ENCODE assay signal across 17 cellular contexts in the genomic region with DNA sequence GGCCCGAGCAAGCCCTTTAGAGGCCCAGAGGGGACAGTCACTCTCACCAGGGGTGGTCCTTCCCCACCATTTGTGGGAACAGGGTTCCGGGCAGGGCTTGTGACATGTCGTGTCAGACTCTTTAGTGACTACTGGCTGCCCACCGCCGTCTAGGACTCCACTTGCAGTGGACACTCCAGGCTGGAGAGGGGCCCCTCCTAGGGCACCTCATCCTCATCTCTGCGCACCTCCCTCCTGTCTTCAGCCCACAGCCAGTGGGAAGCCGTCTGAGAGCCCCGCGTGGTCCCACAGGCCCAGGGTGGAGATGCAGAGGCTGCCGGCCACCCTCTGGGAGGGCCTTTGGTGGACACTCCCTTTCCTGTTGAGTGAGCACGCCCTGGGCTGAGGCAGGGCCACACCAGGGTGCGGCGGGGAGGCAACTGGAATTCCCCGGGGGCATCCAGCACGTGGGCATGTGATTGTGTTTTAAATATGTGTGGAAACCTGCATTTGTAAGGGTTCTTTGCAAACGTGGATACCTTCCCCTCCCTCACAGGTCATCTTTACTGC.
DNase-seq lines count a peak whose midpoint lies in the region; ATAC-seq and TF ChIP-seq lines count a peak whose summit lies in the region.
"Had no signal": no experiment of that assay in that cellular context is flagged by ENCODE, and none has a peak within 500 bp of the region (broad histone marks: within the 10 kb centered on the region; RNA-seq: fewer than 3 reads in every experiment).

No MANE protein-coding gene starts in this region.

- intact Hi-C loops in MCF 10A (cut with micrococcal nuclease), result no loop called here
- intact Hi-C loops in breast epithelium (cut with DNase I; ENCODE audit: low total_unique reads), result no loop called here
- intact Hi-C loops in activated CD8-positive, alpha-beta T cell treated with anti-CD3 and anti-CD28 coated beads for 36 hours (cut with micrococcal nuclease), result no loop called here

- CTCF ChIA-PET in MCF 10A (lab: Yijun Ruan, JAX), result interaction anchor here (0.6 kb wide), 1 partner anchor 638 kb away, joined by 4 read pairs; no protein-coding TSS in a partner anchor
- CTCF ChIA-PET in activated CD8-positive, alpha-beta T cell treated with anti-CD3 and anti-CD28 coated beads for 36 hours (lab: Charles Lee), result no interaction called here

- ATAC-seq in RWPE2 (ENCODE audit: low read depth) (peak; percentile 42; the same call in 1 of the 3 replicates), foreskin keratinocyte (peak; percentile 74)
- no peak for ATAC-seq in activated CD8-positive, alpha-beta T cell treated with anti-CD3 and anti-CD28 coated beads for 36 hours

- no peak overlapping the region for H3K4me3 Mint-ChIP-seq in MCF 10A (ENCODE audit: unreplicated experiment)
- no peak overlapping the region for H3K4me3 Mint-ChIP-seq in activated CD8-positive, alpha-beta T cell treated with anti-CD3 and anti-CD28 coated beads for 36 hours
- H3K4me3 Mint-ChIP-seq: CD8-positive, alpha-beta memory T cell; IgD-negative memory B cell had no signal

- no peak for TF ChIP-seq POLR2A in breast epithelium (IDR thresholded peaks at IDR 0.05)

- H3K9me3 ChIP-seq in breast epithelium, result no peaks in the 10 kb centered on the region
- no peaks in the 10 kb centered on the region for H3K9me3 ChIP-seq in RWPE2 (ENCODE audit: severe bottlenecking)
- H3K9me3 ChIP-seq: BLaER1, Caco-2 had no signal

- H3K9me3 Mint-ChIP-seq in MCF 10A (ENCODE audit: unreplicated experiment), result no peaks in the 10 kb centered on the region
- no peaks in the 10 kb centered on the region for H3K9me3 Mint-ChIP-seq in activated CD8-positive, alpha-beta T cell treated with anti-CD3 and anti-CD28 coated beads for 36 hours
- H3K9me3 Mint-ChIP-seq: IgD-negative memory B cell had no signal

- DNase-seq in MCF 10A (ENCODE audit: unreplicated experiment) (peak; percentile 81), breast epithelium (ENCODE audit: low spot score in 2 of 2) (no peak), RWPE2 (ENCODE audit: low spot score) (no peak), foreskin keratinocyte (no peak), NCI-H748 treated with DMSO at 0.1 percent for 48 hours (lab: John Stamatoyannopoulos, UW) (no peak), NCI-H2107 (lab: John Stamatoyannopoulos, UW) (no peak)
- DNase-seq in activated CD8-positive, alpha-beta T cell treated with anti-CD3 and anti-CD28 coated beads for 36 hours, result no peak
- DNase-seq: 8988T; AML-193; Caco-2; CD8-positive, alpha-beta memory T cell; DMS79; EL; GDM1; H7 had no signal

- H3K27me3 ChIP-seq in breast epithelium (no peaks in the 10 kb centered on the region), RWPE2 (ENCODE audit: insufficient read depth, poor library complexity, severe bottlenecking) (peaks cover 5% of the 10 kb centered on the region), foreskin keratinocyte (peaks cover 4% of the 10 kb centered on the region)
- H3K27me3 ChIP-seq: BLaER1 had no signal

- H3K36me3 Mint-ChIP-seq in MCF 10A (ENCODE audit: insufficient read depth, unreplicated experiment), result no peaks in the 10 kb centered on the region
- no peaks in the 10 kb centered on the region for H3K36me3 Mint-ChIP-seq in activated CD8-positive, alpha-beta T cell treated with anti-CD3 and anti-CD28 coated beads for 36 hours (ENCODE audit: low read depth)
- H3K36me3 Mint-ChIP-seq: CD8-positive, alpha-beta memory T cell; IgD-negative memory B cell had no signal

- H3K36me3 ChIP-seq in breast epithelium (no peaks in the 10 kb centered on the region), RWPE2 (ENCODE audit: low read depth) (no peaks in the 10 kb centered on the region)
- H3K36me3 ChIP-seq: BLaER1 had no signal

- no peak for TF ChIP-seq CTCF in MCF 10A (IDR thresholded peaks at IDR 0.05; ENCODE audit: unreplicated experiment)
- no peak for TF ChIP-seq CTCF in breast epithelium (IDR thresholded peaks at IDR 0.05)
- TF ChIP-seq CTCF in RWPE2 (IDR thresholded peaks at IDR 0.05; ENCODE audit: poor library complexity, severe bottlenecking), result no peak
- no peak for TF ChIP-seq CTCF in foreskin keratinocyte (conservative IDR thresholded peaks at IDR 0.05)
- no peak for TF ChIP-seq CTCF in activated CD8-positive, alpha-beta T cell treated with anti-CD3 and anti-CD28 coated beads for 36 hours (IDR thresholded peaks at IDR 0.05)

- H3K27me3 Mint-ChIP-seq in MCF 10A (ENCODE audit: insufficient read depth, unreplicated experiment), result no peaks in the 10 kb centered on the region
- no peaks in the 10 kb centered on the region for H3K27me3 Mint-ChIP-seq in activated CD8-positive, alpha-beta T cell treated with anti-CD3 and anti-CD28 coated beads for 36 hours
- H3K27me3 Mint-ChIP-seq: IgD-negative memory B cell had no signal

- peak overlapping the region; percentile 67 for H3K27ac Mint-ChIP-seq in MCF 10A (ENCODE audit: low read depth, unreplicated experiment)
- no peak overlapping the region for H3K27ac Mint-ChIP-seq in activated CD8-positive, alpha-beta T cell treated with anti-CD3 and anti-CD28 coated beads for 36 hours
- H3K27ac Mint-ChIP-seq: CD8-positive, alpha-beta memory T cell; IgD-negative memory B cell had no signal

- peaks cover 4% of the 10 kb centered on the region for H3K4me1 Mint-ChIP-seq in MCF 10A (ENCODE audit: insufficient read depth, unreplicated experiment)
- no peaks in the 10 kb centered on the region for H3K4me1 Mint-ChIP-seq in activated CD8-positive, alpha-beta T cell treated with anti-CD3 and anti-CD28 coated beads for 36 hours (ENCODE audit: low read depth)
- H3K4me1 Mint-ChIP-seq: CD8-positive, alpha-beta memory T cell; IgD-negative memory B cell had no signal

- H3K27ac ChIP-seq in breast epithelium (no peak overlapping the region), RWPE2 (ENCODE audit: poor library complexity, severe bottlenecking) (no peak overlapping the region), foreskin keratinocyte (peak overlapping the region; percentile 47)
- H3K27ac ChIP-seq: BLaER1 had no signal

- BruUV-seq in MCF 10A (replicated peaks; lab: Mats Ljungman, UMichigan), result no TSS peak

- H3K4me1 ChIP-seq in breast epithelium (no peaks in the 10 kb centered on the region), RWPE2 (ENCODE audit: insufficient read depth, poor library complexity, severe bottlenecking) (no peaks in the 10 kb centered on the region), foreskin keratinocyte (peaks cover 4% of the 10 kb centered on the region)
- H3K4me1 ChIP-seq: Caco-2 had no signal

- POLR2A ChIA-PET in MCF 10A (lab: Yijun Ruan, JAX), result interaction anchor here (1.6 to 2.8 kb wide), 4 partner anchors 12 to 80 kb away, joined by 3 to 19 read pairs (median 8); a partner anchor contains a TSS
- POLR2A ChIA-PET in activated CD8-positive, alpha-beta T cell treated with anti-CD3 and anti-CD28 coated beads for 36 hours (lab: Charles Lee), result no interaction called here

- H3K4me3 ChIP-seq in breast epithelium, result no peak overlapping the region
- H3K4me3 ChIP-seq in RWPE2 (ENCODE audit: severe bottlenecking), result no peak overlapping the region
- H3K4me3 ChIP-seq: BLaER1 had no signal
